Comparison of ENCODE assay signal across 1 cellular context in the genomic region with DNA sequence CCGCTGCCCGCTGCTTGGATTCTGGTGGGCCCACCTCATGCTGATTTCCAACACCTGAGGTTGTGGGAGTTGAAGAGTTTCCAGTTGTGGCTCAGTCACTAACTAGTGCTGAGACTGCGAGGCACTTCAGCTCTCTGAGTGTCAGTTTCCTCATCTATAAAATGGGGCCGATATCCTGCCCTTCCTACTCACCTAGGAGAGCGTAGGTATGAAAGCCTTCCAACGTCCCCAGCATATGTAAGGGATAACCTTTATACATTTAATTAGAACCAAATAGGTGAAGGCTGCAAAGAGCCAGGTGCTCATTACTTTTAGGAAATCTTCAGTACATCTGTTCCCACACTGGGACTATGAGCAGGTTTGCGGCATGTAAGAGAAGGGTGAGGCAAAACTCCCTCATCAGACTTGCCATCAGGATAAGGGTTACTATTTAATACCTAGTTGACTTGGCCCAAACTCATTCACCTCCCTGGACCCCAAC.
TF ChIP-seq lines count a peak whose summit lies in the region.

No MANE protein-coding gene starts in this region.

TF ChIP-seq in endothelial cell of umbilical vein, 7 proteins besides CTCF, POLR2A, EP300 and RAD21:
- no peak for TF ChIP-seq FOS (IDR thresholded peaks at IDR 0.05; ENCODE audit: borderline replicate concordance, insufficient read depth, low read length)
- no peak for TF ChIP-seq MYC (IDR thresholded peaks at IDR 0.05; ENCODE audit: low read depth, low read length)
- no peak for TF ChIP-seq MAX (IDR thresholded peaks at IDR 0.05; ENCODE audit: insufficient read depth, insufficient read length)
- no peak for TF ChIP-seq EZH2 (IDR thresholded peaks at IDR 0.05; ENCODE audit: borderline replicate concordance, low read depth, low read length, severe bottlenecking)
- TF ChIP-seq POLR2AphosphoS5 (IDR thresholded peaks at IDR 0.05; ENCODE audit: insufficient read depth, low read depth, low read length), result no peak
- TF ChIP-seq GATA2 (IDR thresholded peaks at IDR 0.05; ENCODE audit: insufficient read depth, insufficient read length, low read depth, low read length), result no peak
- no peak for TF ChIP-seq JUN (IDR thresholded peaks at IDR 0.05; ENCODE audit: borderline replicate concordance, insufficient read depth, insufficient read length, low read depth)
TF ChIP-seq in endothelial cell of umbilical vein: peak in this region for 0.
